ENCODE assay signal across 26 cellular contexts in the genomic region with DNA sequence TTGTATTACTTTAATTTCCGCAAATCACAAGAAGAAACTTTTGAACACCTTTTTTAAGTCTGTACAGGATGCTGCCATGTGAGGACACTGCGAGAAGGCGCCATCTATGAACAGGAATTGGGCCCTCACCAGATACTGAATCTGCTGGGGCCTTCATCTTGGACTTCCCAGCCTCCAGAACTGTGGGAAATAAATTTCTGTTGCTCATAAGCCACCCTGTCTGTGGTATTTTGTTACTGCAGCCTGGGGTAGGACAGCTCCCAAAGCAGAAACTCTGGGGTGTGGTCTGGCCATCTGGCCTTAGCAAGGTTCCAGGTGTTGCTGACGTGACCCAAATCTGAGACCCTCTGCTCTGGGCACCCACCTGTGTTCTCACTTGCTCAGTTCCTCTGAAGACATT.
"Had no signal": no experiment of that assay in that cellular context is flagged by ENCODE, and none has a peak within 500 bp of the region (broad histone marks: within the 10 kb centered on the region; RNA-seq: fewer than 3 reads in every experiment).

No MANE protein-coding gene starts in this region.

- DNase-seq: activated CD4-positive, alpha-beta T cell treated with anti-CD3 and anti-CD28 coated beads for 4 hours; activated CD4-positive, alpha-beta T cell treated with anti-CD3 and anti-CD28 coated beads, Interleukin-2, amount 50 U/mL, for 4 hours; activated CD8-positive, alpha-beta memory T cell treated with anti-CD3 and anti-CD28 coated beads, Interleukin-2, amount 10 ng/mL, durations not matched to agents 7 days and 5 days; activated CD8-positive, alpha-beta T cell treated with anti-CD3 and anti-CD28 coated beads, Interleukin-2, amount 10 ng/mL, durations not matched to agents 7 days and 5 days; activated effector memory CD4-positive, alpha-beta T cell treated with Interleukin-2 at 50 U/mL for 16 hours; activated naive CD4-positive, alpha-beta T cell; activated T-cell treated with anti-CD3 and anti-CD28 coated beads, Interleukin-2, amount 50 U/mL, for 24 hours; NCI-H1092; NCI-H1417; NCI-H1930; NCI-H2107; NCI-H2171 treated with DMSO at 0.1 percent for 48 hours; NCI-H226; NCI-H510A; NCI-H526 treated with DMSO at 0.1 percent for 48 hours; NCI-H82; Peyer's patch; Right ventricle myocardium superior; SJCRH30; SK-N-SH; T-helper 1 cell; WERI-Rb-1 had no signal

- H3K27me3 Mint-ChIP-seq: activated CD8-positive, alpha-beta memory T cell treated with anti-CD3 and anti-CD28 coated beads, Interleukin-2, amount 10 ng/mL, durations not matched to agents 7 days and 5 days; activated T-cell treated with anti-CD3 and anti-CD28 coated beads, Interleukin-2, amount 50 U/mL, for 24 hours had no signal

- H3K9me3 Mint-ChIP-seq: activated naive CD4-positive, alpha-beta T cell treated with anti-CD3 and anti-CD28 coated beads, Interleukin-2, amount 50 U/mL, for 72 hours; activated T-cell treated with anti-CD3 and anti-CD28 coated beads, Interleukin-2, amount 50 U/mL, for 24 hours; activated T-helper 1 cell treated with anti-CD3 and anti-CD28 coated beads, Interleukin-12 subunit alpha, Interleukin-12 subunit beta, Interleukin-2, Interleukin-4 antibody, amounts not matched to agents 30 ng/mL and 10 ng/mL and 1 ng/mL, durations not matched to agents 14 hours and 24 hours and 36 hours had no signal

- ATAC-seq: activated CD4-positive, CD25-positive, alpha-beta regulatory T cell treated with anti-CD3 and anti-CD28 coated beads, Interleukin-2, amount 50 U/mL, for 24 hours; activated CD8-positive, alpha-beta memory T cell treated with anti-CD3 and anti-CD28 coated beads, Interleukin-2, amount 10 ng/mL, durations not matched to agents 7 days and 5 days; activated CD8-positive, alpha-beta T cell treated with anti-CD3 and anti-CD28 coated beads, Interleukin-2, amount 10 ng/mL, durations not matched to agents 7 days and 5 days; activated naive CD4-positive, alpha-beta T cell treated with anti-CD3 and anti-CD28 coated beads, Interleukin-2, amount 50 U/mL, for 72 hours had no signal

- H3K9me2 ChIP-seq: SK-N-SH had no signal

- H3K27ac ChIP-seq: Peyer's patch, RWPE1, SJCRH30, WERI-Rb-1 had no signal

- H3K4me3 ChIP-seq: Peyer's patch, SJCRH30 had no signal

- H3K4me1 ChIP-seq: SJCRH30 had no signal

- H3K9me3 ChIP-seq: Peyer's patch, SJCRH30, SK-N-SH had no signal

- H3K9ac ChIP-seq: SK-N-SH had no signal

- H3K27ac Mint-ChIP-seq: activated CD8-positive, alpha-beta memory T cell treated with anti-CD3 and anti-CD28 coated beads, Interleukin-2, amount 10 ng/mL, durations not matched to agents 7 days and 5 days; activated CD8-positive, alpha-beta T cell treated with anti-CD3 and anti-CD28 coated beads, Interleukin-2, amount 10 ng/mL, durations not matched to agents 7 days and 5 days; activated naive CD4-positive, alpha-beta T cell treated with anti-CD3 and anti-CD28 coated beads, Interleukin-2, amount 50 U/mL, for 72 hours; activated T-cell treated with anti-CD3 and anti-CD28 coated beads, Interleukin-2, amount 50 U/mL, for 24 hours had no signal

- H3K36me3 ChIP-seq: Peyer's patch, WERI-Rb-1 had no signal

- H3K4me3 Mint-ChIP-seq: activated CD8-positive, alpha-beta memory T cell treated with anti-CD3 and anti-CD28 coated beads, Interleukin-2, amount 10 ng/mL, durations not matched to agents 7 days and 5 days; activated CD8-positive, alpha-beta T cell treated with anti-CD3 and anti-CD28 coated beads, Interleukin-2, amount 10 ng/mL, durations not matched to agents 7 days and 5 days; activated T-cell treated with anti-CD3 and anti-CD28 coated beads, Interleukin-2, amount 50 U/mL, for 24 hours; activated T-helper 1 cell treated with anti-CD3 and anti-CD28 coated beads, Interleukin-12 subunit alpha, Interleukin-12 subunit beta, Interleukin-2, Interleukin-4 antibody, amounts not matched to agents 30 ng/mL and 10 ng/mL and 1 ng/mL, durations not matched to agents 14 hours and 24 hours and 36 hours had no signal

- H3K27me3 ChIP-seq: Peyer's patch, SJCRH30 had no signal

- H3K4me2 ChIP-seq: SK-N-SH had no signal
